In genomic region chr16:1496464-1496863, GRCh38 we compare ENCODE assay signal across 26 cellular contexts. TPM values are rescaled to one million over a fixed set of nuclear protein-coding genes. Genes with fewer than 3 reads are reported as not detected.
"Had no signal": no experiment of that assay in that cellular context is flagged by ENCODE, and none has a peak within 500 bp of the region (broad histone marks: within the 10 kb centered on the region; RNA-seq: fewer than 3 reads in every experiment).

No MANE protein-coding gene starts in this region.

- H3K9me3 Mint-ChIP-seq: activated B cell treated with CpG ODN at 0.5 μM for 24 hours; activated CD8-positive, alpha-beta T cell treated with anti-CD3 and anti-CD28 coated beads for 36 hours; activated naive CD4-positive, alpha-beta T cell treated with anti-CD3 and anti-CD28 coated beads, Interleukin-2, amount 50 U/mL, for 24 hours; activated T-helper 17 cell treated with anti-CD3 and anti-CD28 coated beads, Interleukin-2, amount 50 U/mL, for 72 hours; stimulated activated effector memory CD8-positive, alpha-beta T cell treated with anti-CD3 and anti-CD28 coated beads, Interleukin-12 subunit alpha, Interleukin-12 subunit beta, amount 100 ng/mL, for 72 hours; T-cell had no signal

- H3K27me3 ChIP-seq: esophagus squamous epithelium, hepatocyte, stomach, upper lobe of left lung had no signal

- H3K4me3 Mint-ChIP-seq: activated B cell treated with CpG ODN at 0.5 μM for 24 hours; activated CD8-positive, alpha-beta T cell treated with anti-CD3 and anti-CD28 coated beads for 36 hours; activated naive CD4-positive, alpha-beta T cell treated with anti-CD3 and anti-CD28 coated beads, Interleukin-2, amount 50 U/mL, for 24 hours; activated T-helper 17 cell treated with anti-CD3 and anti-CD28 coated beads, Interleukin-2, amount 50 U/mL, for 72 hours had no signal

- ATAC-seq: activated CD8-positive, alpha-beta T cell treated with anti-CD3 and anti-CD28 coated beads for 36 hours; activated T-helper 17 cell treated with anti-CD3 and anti-CD28 coated beads, Interleukin-2, amount 50 U/mL, for 72 hours; left cardiac atrium; psoas muscle; sciatic nerve; SK-N-SH treated with all-trans-retinoic acid at 6 μM for 48 hours; stimulated activated effector memory CD8-positive, alpha-beta T cell treated with anti-CD3 and anti-CD28 coated beads, Interleukin-12 subunit alpha, Interleukin-12 subunit beta, amount 100 ng/mL, for 72 hours; T-cell had no signal

- H3K4me1 Mint-ChIP-seq: activated T-helper 17 cell treated with anti-CD3 and anti-CD28 coated beads, Interleukin-2, amount 50 U/mL, for 72 hours had no signal

- FAIRE-seq: endothelial cell of umbilical vein had no signal

- H3K27ac ChIP-seq: esophagus squamous epithelium, hepatocyte, psoas muscle, stomach, upper lobe of left lung had no signal

- H3K27ac Mint-ChIP-seq: activated B cell treated with CpG ODN at 0.5 μM for 24 hours; activated CD8-positive, alpha-beta T cell treated with anti-CD3 and anti-CD28 coated beads for 36 hours; activated T-helper 17 cell treated with anti-CD3 and anti-CD28 coated beads, Interleukin-2, amount 50 U/mL, for 72 hours; stimulated activated effector memory CD8-positive, alpha-beta T cell treated with anti-CD3 and anti-CD28 coated beads, Interleukin-12 subunit alpha, Interleukin-12 subunit beta, amount 100 ng/mL, for 72 hours; T-cell had no signal

- H3K4me2 ChIP-seq: hepatocyte, smooth muscle cell had no signal

- H3K9me3 ChIP-seq: esophagus squamous epithelium, psoas muscle, stomach, upper lobe of left lung had no signal

- DNase-seq: activated B cell treated with CpG ODN at 0.5 μM for 24 hours; activated CD4-positive, alpha-beta T cell treated with anti-CD3 and anti-CD28 coated beads for 48 hours; activated CD8-positive, alpha-beta T cell treated with anti-CD3 and anti-CD28 coated beads for 36 hours; activated T-cell treated with anti-CD3 and anti-CD28 coated beads, Interleukin-2, amount 50 U/mL, for 1 hour; dermis blood vessel endothelial cell; effector memory CD4-positive, alpha-beta T cell; esophagus squamous epithelium; left cardiac atrium; stimulated activated CD4-positive, alpha-beta T cell treated with anti-CD3 and anti-CD28 coated beads, Interleukin-4, amount 100 ng/mL, for 24 hours; stomach; T-cell had no signal

- H3K4me3 ChIP-seq: esophagus squamous epithelium, hepatocyte, lung, psoas muscle, smooth muscle cell, stomach, upper lobe of left lung had no signal

- H3K27me3 Mint-ChIP-seq: activated B cell treated with CpG ODN at 0.5 μM for 24 hours; activated CD8-positive, alpha-beta T cell treated with anti-CD3 and anti-CD28 coated beads for 36 hours; activated naive CD4-positive, alpha-beta T cell treated with anti-CD3 and anti-CD28 coated beads, Interleukin-2, amount 50 U/mL, for 24 hours; activated T-helper 17 cell treated with anti-CD3 and anti-CD28 coated beads, Interleukin-2, amount 50 U/mL, for 72 hours; T-cell had no signal

- H2AFZ ChIP-seq: hepatocyte had no signal

RNA-seq across cellular contexts. Expression of gene PTX4, which starts 7.7 kb away (rescaled TPM):
- total RNA-seq: activated B cell treated with CpG ODN at 0.5 μM for 24 hours; activated CD8-positive, alpha-beta T cell treated with anti-CD3 and anti-CD28 coated beads for 36 hours; activated T-helper 17 cell treated with anti-CD3 and anti-CD28 coated beads, Interleukin-2, amount 50 U/mL, for 72 hours; cardiac septum; dermis blood vessel endothelial cell; esophagus squamous epithelium; hepatocyte; omental fat pad; sciatic nerve; smooth muscle cell; stomach; temporal lobe had no signal
- polyA plus RNA-seq: endothelial cell of umbilical vein, hepatocyte, neural cell, smooth muscle cell, stomach had no signal

RNA-seq across cellular contexts. Expression of gene TMEM204, which starts 37.0 kb away (rescaled TPM):
- polyA plus RNA-seq: neural cell had no signal

RNA-seq across cellular contexts. Expression of gene CCDC154, which starts 52.1 kb away (rescaled TPM):
- total RNA-seq: smooth muscle cell, stomach had no signal
